8 cellular contexts compared by ENCODE assay signal in the genomic region with DNA sequence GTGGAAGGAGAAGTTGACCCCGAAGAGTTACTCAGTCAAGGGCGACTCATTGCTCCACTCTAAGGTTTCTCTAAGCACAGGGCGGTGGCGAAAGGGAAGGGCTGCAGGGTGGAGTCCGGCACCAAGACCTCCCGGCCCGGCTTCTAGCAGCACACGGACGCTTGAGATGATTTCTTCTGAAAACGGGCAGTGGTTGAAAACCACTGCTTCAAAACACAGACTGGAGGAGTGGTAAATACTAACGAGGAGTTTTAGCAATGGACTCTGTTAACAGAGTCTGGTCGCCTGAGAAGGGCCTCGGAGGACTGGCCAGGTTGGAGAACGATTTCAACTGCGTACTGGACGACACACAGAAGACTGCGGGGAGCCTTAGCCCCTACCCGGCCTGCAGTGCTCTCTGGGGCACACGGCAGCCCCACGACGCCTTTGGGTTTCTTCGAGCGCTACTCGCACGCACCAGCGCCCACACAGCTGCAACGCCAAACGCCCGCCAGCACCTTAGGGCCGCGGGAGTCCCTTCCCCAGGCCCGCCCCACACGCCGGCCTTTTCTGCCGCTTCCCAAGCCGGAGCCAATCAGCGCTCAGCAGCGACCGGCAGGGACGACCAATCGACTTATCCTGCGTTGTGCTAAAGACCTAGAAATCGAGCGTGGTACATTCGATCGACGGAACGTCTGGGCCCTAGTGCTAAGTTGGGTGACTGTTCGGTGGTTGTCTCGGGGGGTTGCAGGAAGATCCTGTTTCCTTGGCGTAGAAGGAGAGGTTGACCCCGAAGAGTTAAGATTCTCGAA. TPM values are rescaled to one million over a fixed set of nuclear protein-coding genes. Genes with fewer than 3 reads are reported as not detected.
DNase-seq lines count a peak whose midpoint lies in the region; ATAC-seq and TF ChIP-seq lines count a peak whose summit lies in the region.

No MANE protein-coding gene starts in this region.

- H3K36me3 Mint-ChIP-seq in activated CD8-positive, alpha-beta T cell treated with anti-CD3 and anti-CD28 coated beads for 36 hours (ENCODE audit: low read depth): peaks cover 7% of the 10 kb centered on the region

- no peak for TF ChIP-seq CTCF in activated CD8-positive, alpha-beta T cell treated with anti-CD3 and anti-CD28 coated beads for 36 hours (IDR thresholded peaks at IDR 0.05)
- peak; percentile 15 for TF ChIP-seq CTCF in lung (IDR thresholded peaks at IDR 0.05; ENCODE audit: control extremely low read depth, extremely low read depth)

- ATAC-seq in GM18909 (IDR thresholded peaks at IDR 0.05; ENCODE audit: poor library complexity, unreplicated experiment): peak; percentile 92
- ATAC-seq in HG03196 (IDR thresholded peaks at IDR 0.05; ENCODE audit: unreplicated experiment): peak; percentile 85
- peak; percentile 96 for ATAC-seq in activated CD8-positive, alpha-beta T cell treated with anti-CD3 and anti-CD28 coated beads for 36 hours
- peak; percentile 96 for ATAC-seq in lung (ENCODE audit: insufficient read depth, low FRiP score)

- H3K27ac ChIP-seq in ectodermal cell (ENCODE audit: insufficient read depth, low read depth, low read length, poor library complexity, severe bottlenecking) (no peak overlapping the region), lung (ENCODE audit: low read depth in 1 of 2, low read length in 1 of 2) (peak overlapping the region; percentile 71 to 88)

- H3K27me3 ChIP-seq in ectodermal cell (ENCODE audit: control insufficient read depth, insufficient read depth, low read length, poor library complexity, severe bottlenecking) (peaks cover 42% of the 10 kb centered on the region), lung (ENCODE audit: control insufficient read depth, insufficient read depth) (no peaks in the 10 kb centered on the region)

- POLR2A ChIA-PET in activated CD8-positive, alpha-beta T cell treated with anti-CD3 and anti-CD28 coated beads for 36 hours (lab: Charles Lee): no interaction called here

- no peaks in the 10 kb centered on the region for H3K9me3 ChIP-seq in ectodermal cell (ENCODE audit: control insufficient read depth, low read length)
- no peaks in the 10 kb centered on the region for H3K9me3 ChIP-seq in lung (ENCODE audit: control insufficient read depth in 2 of 2, insufficient read depth in 1 of 2, low read length in 1 of 2)

- no peaks in the 10 kb centered on the region for H3K9me3 Mint-ChIP-seq in activated CD8-positive, alpha-beta T cell treated with anti-CD3 and anti-CD28 coated beads for 36 hours

- peaks cover 24% of the 10 kb centered on the region for H3K4me1 Mint-ChIP-seq in activated CD8-positive, alpha-beta T cell treated with anti-CD3 and anti-CD28 coated beads for 36 hours (ENCODE audit: low read depth)

- H3K4me3 Mint-ChIP-seq in activated CD8-positive, alpha-beta T cell treated with anti-CD3 and anti-CD28 coated beads for 36 hours: peak overlapping the region; percentile 80

- CTCF ChIA-PET in activated CD8-positive, alpha-beta T cell treated with anti-CD3 and anti-CD28 coated beads for 36 hours (lab: Charles Lee): no interaction called here

- H3K4me3 ChIP-seq in ectodermal cell (ENCODE audit: insufficient read depth, low read depth, low read length) (peak overlapping the region; percentile 76), lung (peak overlapping the region; percentile 78)

- intact Hi-C loops in activated CD8-positive, alpha-beta T cell treated with anti-CD3 and anti-CD28 coated beads for 36 hours (cut with micrococcal nuclease): no loop called here

- H3K27ac Mint-ChIP-seq in activated CD8-positive, alpha-beta T cell treated with anti-CD3 and anti-CD28 coated beads for 36 hours: peak overlapping the region; percentile 63

- H3K4me1 ChIP-seq in ectodermal cell (ENCODE audit: control insufficient read depth, insufficient read depth, low read length) (peaks cover 4% of the 10 kb centered on the region), lung (ENCODE audit: control insufficient read depth in 2 of 2, insufficient read depth in 2 of 2, low read length in 2 of 2) (peaks cover 6 to 21% of the 10 kb centered on the region in 2 donors)

- no peaks in the 10 kb centered on the region for H3K36me3 ChIP-seq in ectodermal cell (ENCODE audit: control insufficient read depth, insufficient read depth, low read length)
- peaks cover 0 to 3% of the 10 kb centered on the region in 2 donors for H3K36me3 ChIP-seq in lung (ENCODE audit: control insufficient read depth in 2 of 2, insufficient read depth in 2 of 2, low read length in 2 of 2)

- DNase-seq in AG08396 (ENCODE audit: low spot score) (peak; percentile 97), NCI-H526 treated with DMSO at 0.1 percent for 48 hours (lab: John Stamatoyannopoulos, UW) (peak; percentile 89), lung (ENCODE audit: low spot score) (peak; percentile 92)
- peak; percentile 89 for DNase-seq in activated CD8-positive, alpha-beta T cell treated with anti-CD3 and anti-CD28 coated beads for 36 hours
- DNase-seq in stimulated activated CD4-positive, alpha-beta T cell treated with anti-CD3 and anti-CD28 coated beads, TNF-alpha, amount 100 ng/mL, for 24 hours (ENCODE audit: low read depth in 3 of 3): peak; percentile 66 to 85 (median 67)

- WGBS in ectodermal cell, 2 experiments: 3 to 4% methylated on average over 53 of the region's 53 CpGs
- WGBS in lung, 2 donors: 2% methylated on average over 53 of the region's 53 CpGs

- H3K27me3 Mint-ChIP-seq in activated CD8-positive, alpha-beta T cell treated with anti-CD3 and anti-CD28 coated beads for 36 hours: peaks cover 38% of the 10 kb centered on the region

RNA-seq across cellular contexts. Expression of a gene that starts 14.4 kb away (rescaled TPM):
- not detected for total RNA-seq in activated CD8-positive, alpha-beta T cell treated with anti-CD3 and anti-CD28 coated beads for 36 hours
- 19.6 TPM for polyA plus RNA-seq in ectodermal cell (2013, experiment 1 of 4)
- polyA plus RNA-seq in ectodermal cell (2013, experiment 2 of 4): 37.0 TPM
- polyA plus RNA-seq in ectodermal cell (2013, experiment 3 of 4): 22.6 TPM
- polyA plus RNA-seq in ectodermal cell (2013, experiment 4 of 4): 28.7 TPM
- total RNA-seq in lung: 10 to 100 TPM; 50.0 to 57.3 TPM
- 10 to 100 TPM; 57.3 to 57.6 TPM for polyA plus RNA-seq in lung

RNA-seq across cellular contexts. Expression of a gene that starts 56.6 kb away (rescaled TPM):
- total RNA-seq in activated CD8-positive, alpha-beta T cell treated with anti-CD3 and anti-CD28 coated beads for 36 hours: 10 to 100 TPM; 27.7 to 29.0 TPM
- 34.2 TPM for polyA plus RNA-seq in ectodermal cell (2013, experiment 1 of 4)
- polyA plus RNA-seq in ectodermal cell (2013, experiment 2 of 4): 38.3 TPM
- 31.7 TPM for polyA plus RNA-seq in ectodermal cell (2013, experiment 3 of 4)
- 30.2 TPM for polyA plus RNA-seq in ectodermal cell (2013, experiment 4 of 4)
- 10 to 100 TPM; 19.5 to 23.3 TPM for total RNA-seq in lung
- 1 to 10 TPM; 7.1 to 8.1 TPM for polyA plus RNA-seq in lung

Comparison
In these comparisons a context has a peak if more than half of its experiments do, and no peak if none do; other contexts are left out.
1. RNA of a gene that starts 14.4 kb away (total RNA-seq): 50.0 to 57.3 TPM in lung; not detected in activated CD8-positive, alpha-beta T cell treated with anti-CD3 and anti-CD28 coated beads for 36 hours; every median in the first group is over 10 times any median in the second.
2. Peak in every context shown above with its lines, with median percentiles within 50 percentile points of each other: DNase-seq and ATAC-seq.